ENCODE assay signal across 16 cellular contexts in genomic region chr7:21368317-21368716, GRCh38.
"Had no signal": no experiment of that assay in that cellular context is flagged by ENCODE, and none has a peak within 500 bp of the region (broad histone marks: within the 10 kb centered on the region; RNA-seq: fewer than 3 reads in every experiment).

No MANE protein-coding gene starts in this region.

- H3K4me1 Mint-ChIP-seq: activated B cell treated with CpG ODN at 0.5 μM for 24 hours had no signal

- H3K27ac Mint-ChIP-seq: activated B cell treated with CpG ODN at 0.5 μM for 24 hours; activated CD4-positive, alpha-beta memory T cell treated with anti-CD3 and anti-CD28 coated beads, Interleukin-2, amount 10 ng/mL, durations not matched to agents 7 days and 5 days; activated naive CD4-positive, alpha-beta T cell treated with anti-CD3 and anti-CD28 coated beads, Interleukin-2, amount 50 U/mL, for 72 hours; brain; natural killer cell; type B pancreatic cell had no signal

- H3K9me3 Mint-ChIP-seq: natural killer cell, type B pancreatic cell had no signal

- H3K27me3 Mint-ChIP-seq: activated B cell treated with CpG ODN at 0.5 μM for 24 hours; activated CD4-positive, alpha-beta memory T cell treated with anti-CD3 and anti-CD28 coated beads, Interleukin-2, amount 10 ng/mL, durations not matched to agents 7 days and 5 days had no signal

- H3K4me3 Mint-ChIP-seq: activated B cell treated with CpG ODN at 0.5 μM for 24 hours; activated CD4-positive, alpha-beta memory T cell treated with anti-CD3 and anti-CD28 coated beads, Interleukin-2, amount 10 ng/mL, durations not matched to agents 7 days and 5 days; brain; natural killer cell; type B pancreatic cell had no signal

- ATAC-seq: activated naive CD4-positive, alpha-beta T cell treated with anti-CD3 and anti-CD28 coated beads, Interleukin-2, amount 50 U/mL, for 72 hours; heart right ventricle; left cardiac atrium; natural killer cell had no signal

- DNase-seq: activated B cell treated with CpG ODN at 0.5 μM for 24 hours; activated CD4-positive, alpha-beta memory T cell treated with anti-CD3 and anti-CD28 coated beads, Interleukin-2, amount 10 ng/mL, durations not matched to agents 7 days and 5 days; activated CD4-positive, alpha-beta T cell treated with anti-CD3 and anti-CD28 coated beads for 4 hours; activated gamma-delta T cell treated with Interleukin-2 at 50 U/mL for 16 hours; aorta; heart right ventricle; islet precursor cell; left cardiac atrium; midbrain; natural killer cell; sigmoid colon; stimulated activated CD4-positive, alpha-beta T cell treated with anti-CD3 and anti-CD28 coated beads, Interleukin-4, amount 100 ng/mL, for 1 hour; stimulated activated naive CD4-positive, alpha-beta T cell had no signal
